Comparison of ENCODE assay signal across 1 cellular context in genomic region chr14:74712499-74713394, GRCh38.
TF ChIP-seq lines count a peak whose summit lies in the region.

Gene AREL1 (minus strand): TSS chr14:74713080. CDS start chr14:74685615, 27,465 bp downstream.
Gene FCF1 (plus strand): TSS chr14:74713144. CDS start chr14:74713198, 54 bp downstream.

TF ChIP-seq in K562, 482 proteins besides CTCF, POLR2A, EP300 and RAD21 (continued from another document and continues in another):
- no peak for TF ChIP-seq ZNF318 (IDR thresholded peaks at IDR 0.05; ENCODE audit: borderline replicate concordance in 1 of 2, low read depth in 1 of 2)
- no peak for TF ChIP-seq PBX2 (CRISPR knock-in tag; IDR thresholded peaks at IDR 0.05; ENCODE audit: low read depth)
- TF ChIP-seq PBX2 (tag; conservative IDR thresholded peaks at IDR 0.05; ENCODE audit: low read depth): no peak
- TF ChIP-seq ID3 (CRISPR knock-in tag; IDR thresholded peaks at IDR 0.05): no peak
- TF ChIP-seq ID3 (tag; IDR thresholded peaks at IDR 0.05): no peak
- 0 out of 2 replicates have a peak, but pooled peaks have one; percentile 44 for TF ChIP-seq HIVEP1 (CRISPR knock-in tag; IDR thresholded peaks at IDR 0.05)
- no peak for TF ChIP-seq CBX1 (IDR thresholded peaks at IDR 0.05; ENCODE audit: low read depth)
- TF ChIP-seq ZBTB34 (CRISPR knock-in tag; IDR thresholded peaks at IDR 0.05): no peak
- TF ChIP-seq ETS1 (conservative IDR thresholded peaks at IDR 0.05; ENCODE audit: control insufficient read depth, low read depth, low read length): peak; percentile 61; the same call in 1 of the 2 replicates
- peak; percentile 64 for TF ChIP-seq TAF9B (IDR thresholded peaks at IDR 0.05; ENCODE audit: partially characterized antibody)
- peak; percentile 90 for TF ChIP-seq ZNF395 (CRISPR knock-in tag; IDR thresholded peaks at IDR 0.05)
- no peak for TF ChIP-seq ARHGAP35 (IDR thresholded peaks at IDR 0.05; ENCODE audit: partially characterized antibody)
- no peak for TF ChIP-seq TCF3 (CRISPR knock-in tag; IDR thresholded peaks at IDR 0.05)
- TF ChIP-seq ZNF311 (CRISPR knock-in tag; IDR thresholded peaks at IDR 0.05): no peak
- no peak for TF ChIP-seq ZNF77 (CRISPR knock-in tag; IDR thresholded peaks at IDR 0.05)
- TF ChIP-seq SRSF1 (IDR thresholded peaks at IDR 0.05; ENCODE audit: low read depth, low read length): no peak
- no peak for TF ChIP-seq RBM22 (IDR thresholded peaks at IDR 0.05; ENCODE audit: low read depth, low read length, poor library complexity, severe bottlenecking)
- TF ChIP-seq BRD4 (IDR thresholded peaks at IDR 0.05): no peak
- TF ChIP-seq NFE2L1 (tag; IDR thresholded peaks at IDR 0.05; ENCODE audit: borderline replicate concordance, low read depth): no peak
- no peak for TF ChIP-seq ZNF717 (CRISPR knock-in tag; IDR thresholded peaks at IDR 0.05)
- TF ChIP-seq C11orf30 (IDR thresholded peaks at IDR 0.05; ENCODE audit: low read depth): peak; percentile 96
- peak; percentile 77 for TF ChIP-seq RFX1 (IDR thresholded peaks at IDR 0.05)
- TF ChIP-seq CREB3 (tag; conservative IDR thresholded peaks at IDR 0.05; ENCODE audit: low read depth): no peak
- TF ChIP-seq SREBF2 (CRISPR knock-in tag; IDR thresholded peaks at IDR 0.05): no peak
- peak; percentile 95 for TF ChIP-seq E2F8 (IDR thresholded peaks at IDR 0.05; ENCODE audit: low read depth, partially characterized antibody)
- no peak for TF ChIP-seq ZC3H11A (IDR thresholded peaks at IDR 0.05; ENCODE audit: low read depth, low read length)
- no peak for TF ChIP-seq ZNF740 (CRISPR knock-in tag; IDR thresholded peaks at IDR 0.05)
- no peak for TF ChIP-seq ZNF740 (tag; IDR thresholded peaks at IDR 0.05)
- TF ChIP-seq ETV1 (tag; conservative IDR thresholded peaks at IDR 0.05; ENCODE audit: low read depth): no peak
- TF ChIP-seq HDAC8 (tag; IDR thresholded peaks at IDR 0.05): no peak
- no peak for TF ChIP-seq ZNF347 (CRISPR knock-in tag; IDR thresholded peaks at IDR 0.05; ENCODE audit: low read depth)
- TF ChIP-seq ARID1B (IDR thresholded peaks at IDR 0.05): no peak
- TF ChIP-seq SIRT6 (IDR thresholded peaks at IDR 0.05; ENCODE audit: low read depth, low read length): no peak
- TF ChIP-seq HLTF (IDR thresholded peaks at IDR 0.05): no peak
- peak; percentile 63 for TF ChIP-seq TAF1 (IDR thresholded peaks at IDR 0.05; ENCODE audit: control insufficient read depth, extremely low read depth, insufficient read depth, low read length, severe bottlenecking)
- no peak for TF ChIP-seq ZNF165 (CRISPR knock-in tag; IDR thresholded peaks at IDR 0.05; ENCODE audit: borderline replicate concordance)
- no peak for TF ChIP-seq ZNF121 (CRISPR knock-in tag; conservative IDR thresholded peaks at IDR 0.05)
- no peak for TF ChIP-seq BRD9 (IDR thresholded peaks at IDR 0.05; ENCODE audit: low read depth, partially characterized antibody)
- TF ChIP-seq ILK (tag; IDR thresholded peaks at IDR 0.05; ENCODE audit: borderline replicate concordance, low read depth): no peak
- peak in 1 of 2 experiments; percentile 38; a peak in 1 of 4 replicates for TF ChIP-seq MLLT1 (IDR thresholded peaks at IDR 0.05)
